Comparison of ENCODE assay signal across 12 cellular contexts in the genomic region with DNA sequence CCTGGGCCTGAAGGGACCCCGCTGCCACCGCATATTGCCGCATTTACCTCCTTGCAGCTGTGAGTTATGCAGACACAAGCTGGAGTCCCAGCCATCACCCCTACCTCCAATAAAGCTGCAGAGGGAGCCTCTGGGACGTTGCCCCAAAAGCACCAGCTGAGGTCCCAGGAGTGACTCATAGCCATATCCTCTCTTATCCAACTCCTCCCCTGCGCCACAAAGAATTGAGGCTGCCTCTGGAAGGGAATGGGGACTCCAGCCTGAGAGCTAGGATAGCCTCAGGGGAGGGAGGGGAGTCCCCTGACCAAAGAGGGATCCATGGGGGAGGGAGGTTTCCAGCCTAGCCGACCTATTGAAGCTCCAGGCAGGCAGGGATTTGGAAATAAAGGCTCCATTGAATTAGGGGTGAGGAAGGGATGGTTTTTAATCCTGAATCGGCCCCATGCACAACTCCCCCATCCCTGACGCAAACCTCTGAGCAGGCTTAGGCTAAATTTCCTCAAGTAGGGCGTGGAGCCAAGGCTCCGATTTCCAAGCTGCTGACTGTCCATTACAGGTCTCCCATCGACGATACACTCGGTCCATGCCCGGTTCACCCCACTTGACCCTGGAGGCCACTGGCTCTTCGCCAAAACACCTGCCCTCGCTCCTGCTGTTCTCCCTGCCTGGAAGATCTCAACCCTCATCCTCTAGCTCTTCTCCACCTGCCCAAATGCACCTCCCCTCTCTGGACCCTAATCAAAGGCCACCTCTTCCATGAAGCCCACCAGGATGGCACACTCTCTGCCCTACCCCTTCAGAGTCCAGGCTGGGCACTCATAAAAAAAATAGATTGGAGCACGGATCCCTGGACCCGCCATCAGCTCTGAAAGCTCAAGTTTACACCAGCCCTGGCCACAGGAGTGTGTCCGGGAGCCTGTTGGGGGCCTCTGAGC.
DNase-seq lines count a peak whose midpoint lies in the region; FAIRE-seq and TF ChIP-seq lines count a peak whose summit lies in the region.
"Had no signal": no experiment of that assay in that cellular context is flagged by ENCODE, and none has a peak within 500 bp of the region (broad histone marks: within the 10 kb centered on the region; RNA-seq: fewer than 3 reads in every experiment).

No MANE protein-coding gene starts in this region.

- H3K9me3 ChIP-seq in BLaER1 treated with 17β-estradiol and CSF1 and Interleukin-3, amounts not matched to agents 10 nM and 100 nM (replicated peaks in 1 of 11) = peaks cover 0 to 4% (median 0%) of the 10 kb centered on the region in 11 experiments; a peak in 2 of 22 replicates
- H3K9me3 ChIP-seq: upper lobe of left lung had no signal

- H3K4me2 ChIP-seq in BLaER1 treated with 17β-estradiol and CSF1 and Interleukin-3, amounts not matched to agents 10 nM and 100 nM = peak overlapping the region; percentile 15 to 69 (median 56)

- in situ Hi-C loops in astrocyte of the cerebellum (cut with HindIII; ENCODE audit: low sequenced_read_pairs) = no loop called here

- H3K9ac ChIP-seq in BLaER1 treated with 17β-estradiol and CSF1 and Interleukin-3, amounts not matched to agents 10 nM and 100 nM = peak overlapping the region in 2 of 11 experiments; percentile 11 to 16; a peak in 1 of 22 replicates

- H3K4me3 ChIP-seq in BLaER1 treated with 17β-estradiol and CSF1 and Interleukin-3, amounts not matched to agents 10 nM and 100 nM = no peak overlapping the region
- H3K4me3 ChIP-seq in astrocyte of the cerebellum (ENCODE audit: low read depth, low read length) = no peak overlapping the region
- H3K4me3 ChIP-seq: upper lobe of left lung had no signal

- H3K27ac ChIP-seq in BLaER1 treated with 17β-estradiol and CSF1 and Interleukin-3, amounts not matched to agents 10 nM and 100 nM = peak overlapping the region in 1 of 11 experiments; percentile 42; a peak in 1 of 22 replicates
- H3K27ac ChIP-seq: upper lobe of left lung had no signal

- H3K4me1 ChIP-seq in BLaER1 treated with 17β-estradiol and CSF1 and Interleukin-3, amounts not matched to agents 10 nM and 100 nM = peaks cover 12 to 34% (median 21%) of the 10 kb centered on the region in 10 experiments

- peak; percentile 81 for DNase-seq in HTR-8/SVneo (ENCODE audit: insufficient read length, low spot score)
- peak; percentile 13 for DNase-seq in astrocyte of the cerebellum (ENCODE audit: low read depth)
- peak; percentile 44 for DNase-seq in iris pigment epithelial cell (ENCODE audit: low read depth)
- no peak for DNase-seq in nucleus accumbens (lab: John Stamatoyannopoulos, UW)
- no peak for DNase-seq in D341Med (ENCODE audit: low spot score)
- no peak for DNase-seq in putamen (ENCODE audit: low spot score)
- DNase-seq in activated effector memory CD4-positive, alpha-beta T cell treated with anti-CD3 and anti-CD28 coated beads, Interleukin-2, amount 50 U/mL, for 16 hours = no peak
- DNase-seq: GF-D8; hippocampal formation; naive thymus-derived CD4-positive, alpha-beta T cell; upper lobe of left lung had no signal

- TF ChIP-seq CTCF in astrocyte of the cerebellum (IDR thresholded peaks at IDR 0.05; ENCODE audit: low read depth, low read length, missing control alignments) = peak; percentile 19

- peaks cover 0 to 9% (median 0%) of the 10 kb centered on the region in 11 experiments; a peak in 1 of 22 replicates for H4K20me1 ChIP-seq in BLaER1 treated with 17β-estradiol and CSF1 and Interleukin-3, amounts not matched to agents 10 nM and 100 nM

- FAIRE-seq in HTR-8/SVneo (lab: Jason Lieb, UNC) = peak; percentile 72

- H3K27me3 ChIP-seq in BLaER1 treated with 17β-estradiol and CSF1 and Interleukin-3, amounts not matched to agents 10 nM and 100 nM = no peaks in the 10 kb centered on the region
- H3K27me3 ChIP-seq: upper lobe of left lung had no signal

- H3K36me3 ChIP-seq in BLaER1 treated with 17β-estradiol and CSF1 and Interleukin-3, amounts not matched to agents 10 nM and 100 nM = no peaks in the 10 kb centered on the region

Comparison
In these comparisons a context has a peak if more than half of its experiments do, and no peak if none do; other contexts are left out.
1. DNase-seq: peak in HTR-8/SVneo (single experiment), astrocyte of the cerebellum (single experiment) and iris pigment epithelial cell (single experiment); none in nucleus accumbens (0 of 56), D341Med (single experiment), putamen (single experiment) and activated effector memory CD4-positive, alpha-beta T cell treated with anti-CD3 and anti-CD28 coated beads, Interleukin-2, amount 50 U/mL, for 16 hours (single experiment).